8 cellular contexts compared by ENCODE assay signal in genomic region chr10:92419740-92420553, GRCh38.
A peak's percentile ranks its signal among the peaks of the same experiment; 100 is the strongest.
DNase-seq lines count a peak whose midpoint lies in the region; ATAC-seq and TF ChIP-seq lines count a peak whose summit lies in the region.

No MANE protein-coding gene starts in this region.

- peak overlapping the region; percentile 47 for H3K4me3 ChIP-seq in rectal smooth muscle tissue (ENCODE audit: low read length)

- no peak overlapping the region for H3K27ac ChIP-seq in rectal smooth muscle tissue (ENCODE audit: low read depth, low read length)

- H3K36me3 Mint-ChIP-seq in activated T-helper 17 cell treated with anti-CD3 and anti-CD28 coated beads, Interleukin-2, amount 50 U/mL, for 72 hours (ENCODE audit: low read depth), result no peaks in the 10 kb centered on the region
- no peaks in the 10 kb centered on the region for H3K36me3 Mint-ChIP-seq in Calu3 (ENCODE audit: insufficient read depth, unreplicated experiment)

- no peak for TF ChIP-seq CTCF in Calu3 (IDR thresholded peaks at IDR 0.05; ENCODE audit: unreplicated experiment)

- H3K4me1 Mint-ChIP-seq in activated T-helper 17 cell treated with anti-CD3 and anti-CD28 coated beads, Interleukin-2, amount 50 U/mL, for 72 hours, result no peaks in the 10 kb centered on the region
- no peaks in the 10 kb centered on the region for H3K4me1 Mint-ChIP-seq in Calu3 (ENCODE audit: low read depth, unreplicated experiment)

- H3K9ac ChIP-seq in rectal smooth muscle tissue (ENCODE audit: low read length), result no peak overlapping the region

- peaks cover 41% of the 10 kb centered on the region for H3K27me3 Mint-ChIP-seq in activated T-helper 17 cell treated with anti-CD3 and anti-CD28 coated beads, Interleukin-2, amount 50 U/mL, for 72 hours
- H3K27me3 Mint-ChIP-seq in Calu3 (ENCODE audit: unreplicated experiment), result no peaks in the 10 kb centered on the region

- peaks cover 5% of the 10 kb centered on the region for H3K9me3 Mint-ChIP-seq in activated T-helper 17 cell treated with anti-CD3 and anti-CD28 coated beads, Interleukin-2, amount 50 U/mL, for 72 hours
- H3K9me3 Mint-ChIP-seq in Calu3 (ENCODE audit: low read depth, unreplicated experiment), result no peaks in the 10 kb centered on the region

- ATAC-seq in activated T-helper 17 cell treated with anti-CD3 and anti-CD28 coated beads, Interleukin-2, amount 50 U/mL, for 72 hours (replicated peaks), result no peak
- ATAC-seq in left ventricle myocardium superior (peak; percentile 84), HG03159 (IDR thresholded peaks at IDR 0.05; ENCODE audit: unreplicated experiment) (no peak), GM18517 (IDR thresholded peaks at IDR 0.05; ENCODE audit: unreplicated experiment) (no peak)

- DNase-seq in ELR (ENCODE audit: low read depth) (peak; percentile 50), left ventricle myocardium superior (peak; percentile 72), NCI-H226 (no peak), Calu3 (no peak)

- CTCF ChIA-PET in Calu3 (lab: Charles Lee), result interaction anchor here (0.6 kb wide), 1 partner anchor 95 kb away, joined by 5 read pairs; no protein-coding TSS in a partner anchor

- H3K27ac Mint-ChIP-seq in activated T-helper 17 cell treated with anti-CD3 and anti-CD28 coated beads, Interleukin-2, amount 50 U/mL, for 72 hours, result no peak overlapping the region
- no peak overlapping the region for H3K27ac Mint-ChIP-seq in Calu3 (ENCODE audit: unreplicated experiment)

- peaks cover 12% of the 10 kb centered on the region for H3K27me3 ChIP-seq in rectal smooth muscle tissue (ENCODE audit: control insufficient read depth, insufficient read depth, low read length)

- no peaks in the 10 kb centered on the region for H3K4me1 ChIP-seq in rectal smooth muscle tissue (ENCODE audit: control insufficient read depth, insufficient read depth, low read length)

- intact Hi-C loops in left ventricle myocardium superior (cut with micrococcal nuclease) (no loop called here), Calu3 (cut with micrococcal nuclease; ENCODE audit: unreplicated experiment) (no loop called here)

- no TSS peak for BruUV-seq in Calu3 (replicated peaks; lab: Mats Ljungman, UMichigan)

- H3K36me3 ChIP-seq in rectal smooth muscle tissue (ENCODE audit: control insufficient read depth, insufficient read depth, low read length), result no peaks in the 10 kb centered on the region

- peak overlapping the region; percentile 13 for H3K4me3 Mint-ChIP-seq in activated T-helper 17 cell treated with anti-CD3 and anti-CD28 coated beads, Interleukin-2, amount 50 U/mL, for 72 hours
- no peak overlapping the region for H3K4me3 Mint-ChIP-seq in Calu3 (ENCODE audit: low read depth, unreplicated experiment)

Comparison
In these comparisons a context has a peak if more than half of its experiments do, and no peak if none do; other contexts are left out.
1. DNase-seq: peak in ELR (single experiment) and left ventricle myocardium superior (single experiment); none in NCI-H226 (single experiment) and Calu3 (single experiment).